8 cellular contexts compared by ENCODE assay signal in the genomic region with DNA sequence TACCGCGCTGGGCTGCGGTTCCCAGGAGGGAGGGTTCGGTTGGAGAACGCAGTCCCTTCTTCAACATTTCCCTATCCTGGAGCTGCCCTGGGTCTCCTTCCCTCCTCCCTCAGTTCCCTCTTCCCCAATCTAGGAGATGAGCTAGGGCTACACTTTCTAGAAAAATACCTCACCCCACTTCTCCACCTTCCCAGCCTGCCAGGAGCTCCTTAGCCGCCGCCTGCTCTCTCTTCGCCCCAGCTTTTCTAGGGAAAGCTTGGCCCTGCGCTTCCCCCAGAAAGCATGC. TPM values are rescaled to one million over a fixed set of nuclear protein-coding genes. Genes with fewer than 3 reads are reported as not detected.
DNase-seq lines count a peak whose midpoint lies in the region; ATAC-seq and TF ChIP-seq lines count a peak whose summit lies in the region.

No MANE protein-coding gene starts in this region.

- H3K27ac Mint-ChIP-seq in Calu3 (ENCODE audit: unreplicated experiment): peak overlapping the region; percentile 55

- no peaks in the 10 kb centered on the region for H3K36me3 ChIP-seq in prostate gland

- intact Hi-C loops in Calu3 (cut with micrococcal nuclease; ENCODE audit: unreplicated experiment) (no loop called here), prostate gland (cut with DNase I) (loop anchor here (2.0 to 10.0 kb wide), 4 partner anchors 959 to 1899 kb away; no protein-coding TSS in a partner anchor)

- peak overlapping the region; percentile 83 for H3K27ac ChIP-seq in prostate gland

- peak overlapping the region; percentile 73 for H3K4me3 Mint-ChIP-seq in Calu3 (ENCODE audit: low read depth, unreplicated experiment)

- H3K4me3 ChIP-seq in WI38 (ENCODE audit: low read depth, low read length) (peak overlapping the region; percentile 97), foreskin fibroblast (ENCODE audit: low read depth in 1 of 2, low read length in 2 of 2) (peak overlapping the region; percentile 89 to 97), prostate gland (peak overlapping the region; percentile 50 to 53)

- CTCF ChIA-PET in Calu3 (lab: Charles Lee): no interaction called here

- no peaks in the 10 kb centered on the region for H3K27me3 ChIP-seq in prostate gland (replicated peaks; ENCODE audit: insufficient read depth)

- H3K4me1 Mint-ChIP-seq in Calu3 (ENCODE audit: low read depth, unreplicated experiment): peaks cover 16% of the 10 kb centered on the region

- DNase-seq in Calu3 (no peak), foreskin fibroblast (no peak), prostate gland (ENCODE audit: low spot score) (no peak), NCI-H345 treated with DMSO at 0.1 percent for 48 hours (lab: John Stamatoyannopoulos, UW; ENCODE audit: unreplicated experiment) (no peak)

- ATAC-seq in GM21528 (IDR thresholded peaks at IDR 0.05; ENCODE audit: low FRiP score, unreplicated experiment): no peak
- ATAC-seq in HG02623 (IDR thresholded peaks at IDR 0.05; ENCODE audit: unreplicated experiment): no peak
- ATAC-seq in GM18519 (IDR thresholded peaks at IDR 0.05; ENCODE audit: low FRiP score, unreplicated experiment): no peak

- TF ChIP-seq POLR2A in prostate gland (IDR thresholded peaks at IDR 0.05): no peak

- WGBS in prostate gland: 0% methylated on average over 9 of the region's 9 CpGs

- TF ChIP-seq CTCF in Calu3 (IDR thresholded peaks at IDR 0.05; ENCODE audit: unreplicated experiment) (no peak), WI38 (IDR thresholded peaks at IDR 0.05; ENCODE audit: low read depth, low read length) (no peak), foreskin fibroblast (IDR thresholded peaks at IDR 0.05; ENCODE audit: low read depth, low read length) (no peak), prostate gland (IDR thresholded peaks at IDR 0.05) (no peak)

- H3K27me3 Mint-ChIP-seq in Calu3 (ENCODE audit: unreplicated experiment): peaks cover 19% of the 10 kb centered on the region

- BruUV-seq in Calu3 (replicated peaks; lab: Mats Ljungman, UMichigan): no TSS peak

- H3K9me3 Mint-ChIP-seq in Calu3 (ENCODE audit: low read depth, unreplicated experiment): no peaks in the 10 kb centered on the region

- no peaks in the 10 kb centered on the region for H3K4me1 ChIP-seq in prostate gland (replicated peaks)

- peaks cover 46% of the 10 kb centered on the region for H3K36me3 Mint-ChIP-seq in Calu3 (ENCODE audit: insufficient read depth, unreplicated experiment)

- no peaks in the 10 kb centered on the region for H3K9me3 ChIP-seq in prostate gland

RNA-seq across cellular contexts. Expression of gene ADAMTS1, which starts 0.5 kb away (rescaled TPM):
- total RNA-seq in Calu3 (2022): 3.5 and 4.1 TPM in 2 replicates
- total RNA-seq in prostate gland: 100 to 1,000 TPM in 1 of 2 donors, 10 to 100 TPM in 1; 19.4 to 110 TPM
